ENCODE assay signal across 22 cellular contexts in the genomic region with DNA sequence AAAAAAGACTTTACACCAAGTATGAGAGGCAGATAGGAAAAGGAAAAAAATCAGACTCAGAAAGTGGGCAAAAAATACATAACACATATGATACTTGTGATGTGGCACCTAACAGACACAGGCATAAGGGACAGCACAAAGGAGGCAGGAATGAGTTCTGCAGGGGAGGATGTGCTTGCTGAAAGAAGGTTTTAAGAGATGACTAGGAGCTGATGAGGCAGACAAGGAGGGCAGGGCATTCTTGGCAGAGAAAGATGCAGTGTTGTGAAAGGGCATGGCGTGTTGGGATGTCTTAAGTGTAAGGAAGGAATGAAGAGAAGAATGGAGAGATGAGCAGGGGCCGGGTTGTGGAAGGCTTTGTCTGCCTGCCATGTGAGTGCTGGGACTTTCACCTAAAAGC. TPM values are rescaled to one million over a fixed set of nuclear protein-coding genes. Genes with fewer than 3 reads are reported as not detected.
DNase-seq lines count a peak whose midpoint lies in the region; ATAC-seq and TF ChIP-seq lines count a peak whose summit lies in the region.
"Had no signal": no experiment of that assay in that cellular context is flagged by ENCODE, and none has a peak within 500 bp of the region (broad histone marks: within the 10 kb centered on the region; RNA-seq: fewer than 3 reads in every experiment).

No MANE protein-coding gene starts in this region.

- DNase-seq in AG10803 (ENCODE audit: low read depth) (peak; percentile 68), HCEC 1CT (peak; percentile 50), amniotic epithelial cell (ENCODE audit: low read depth) (peak; percentile 87), foreskin melanocyte (peak; percentile 3), SKM-1 (lab: John Stamatoyannopoulos, UW; ENCODE audit: unreplicated experiment) (no peak), mucosa of descending colon (no peak), immature natural killer cell (no peak)
- DNase-seq: activated B cell treated with CpG ODN at 0.5 μM for 24 hours; activated CD8-positive, alpha-beta memory T cell treated with anti-CD3 and anti-CD28 coated beads, Interleukin-2, amount 50 U/mL, for 4 hours; cerebellar nuclear complex; DMS79 treated with DMSO at 0.1 percent for 48 hours; hippocampal formation; KBM-7; left ventricle myocardium superior; naive B cell; NCI-H1694; NCI-H510A treated with DMSO at 0.1 percent for 48 hours; PC-9; testis had no signal

- intact Hi-C loops in mucosa of descending colon (cut with DNase I, micrococcal nuclease) = no loop called here

- no peaks in the 10 kb centered on the region for H3K9me3 ChIP-seq in mucosa of descending colon
- H3K9me3 ChIP-seq: testis had no signal

- no peaks in the 10 kb centered on the region for H3K36me3 Mint-ChIP-seq in immature natural killer cell
- H3K36me3 Mint-ChIP-seq: activated naive CD4-positive, alpha-beta T cell treated with anti-CD3 and anti-CD28 coated beads, Interleukin-2, amount 50 U/mL, for 72 hours; naive B cell had no signal

- H3K4me3 Mint-ChIP-seq in immature natural killer cell = no peak overlapping the region
- H3K4me3 Mint-ChIP-seq: activated B cell treated with CpG ODN at 0.5 μM for 24 hours, naive B cell had no signal

- H3K4me1 Mint-ChIP-seq in immature natural killer cell = no peaks in the 10 kb centered on the region

- no peaks in the 10 kb centered on the region for H3K9me3 Mint-ChIP-seq in immature natural killer cell
- H3K9me3 Mint-ChIP-seq: activated B cell treated with CpG ODN at 0.5 μM for 24 hours; activated naive CD4-positive, alpha-beta T cell treated with anti-CD3 and anti-CD28 coated beads, Interleukin-2, amount 50 U/mL, for 72 hours; naive B cell had no signal

- H3K27me3 Mint-ChIP-seq in immature natural killer cell (ENCODE audit: low read depth in 3 of 3) = peaks cover 0 to 7% (median 2%) of the 10 kb centered on the region in 3 donors
- H3K27me3 Mint-ChIP-seq: activated B cell treated with CpG ODN at 0.5 μM for 24 hours had no signal

- H3K36me3 ChIP-seq in mucosa of descending colon (ENCODE audit: low read depth) = no peaks in the 10 kb centered on the region

- no peak for TF ChIP-seq CTCF in AG10803 (conservative IDR thresholded peaks at IDR 0.05; ENCODE audit: low read length)
- no peak for TF ChIP-seq CTCF in mucosa of descending colon (IDR thresholded peaks at IDR 0.05)

- H3K4me1 ChIP-seq in mucosa of descending colon (ENCODE audit: low read depth) = no peaks in the 10 kb centered on the region
- H3K4me1 ChIP-seq: testis had no signal

- ATAC-seq in HG03108 (IDR thresholded peaks at IDR 0.05; ENCODE audit: unreplicated experiment) = no peak
- no peak for ATAC-seq in mucosa of descending colon
- ATAC-seq: left ventricle myocardium superior had no signal

- H3K4me3 ChIP-seq in AG10803 (ENCODE audit: low read length) (no peak overlapping the region), mucosa of descending colon (no peak overlapping the region)
- H3K4me3 ChIP-seq: PC-9, testis had no signal

- H3K27ac Mint-ChIP-seq in immature natural killer cell = no peak overlapping the region
- H3K27ac Mint-ChIP-seq: activated B cell treated with CpG ODN at 0.5 μM for 24 hours; activated naive CD4-positive, alpha-beta T cell treated with anti-CD3 and anti-CD28 coated beads, Interleukin-2, amount 50 U/mL, for 72 hours; naive B cell had no signal

RNA-seq across cellular contexts. Expression of gene TMEM154, which starts 49.7 kb away (rescaled TPM):
- 1 to 10 TPM; 1.5 to 6.5 (median 1.8) TPM for total RNA-seq in mucosa of descending colon
- polyA plus RNA-seq in immature natural killer cell = 1 to 10 TPM; 3.4 to 9.9 (median 5.0) TPM

RNA-seq across cellular contexts. Expression of gene TIGD4, which starts 50.1 kb away (rescaled TPM):
- under 1 TPM; 0.23 to 0.39 (median 0.38) TPM for total RNA-seq in mucosa of descending colon
- polyA plus RNA-seq in immature natural killer cell = under 1 TPM in 1 of 3 donors, not detected in 2; 0.09 TPM
- polyA plus RNA-seq: BJ had no signal

RNA-seq across cellular contexts. Expression of gene ARFIP1, which starts 50.3 kb away (rescaled TPM):
- 10 to 100 TPM; 41.9 to 81.4 (median 50.1) TPM for total RNA-seq in mucosa of descending colon
- 10 to 100 TPM; 23.2 to 31.0 (median 25.6) TPM for polyA plus RNA-seq in immature natural killer cell

Comparison
In these comparisons a context has a peak if more than half of its experiments do, and no peak if none do; other contexts are left out.
1. DNase-seq: peak in AG10803 (single experiment), HCEC 1CT (single experiment), amniotic epithelial cell (single experiment) and foreskin melanocyte (single experiment); none in SKM-1 (single experiment), mucosa of descending colon (0 of 3) and immature natural killer cell (0 of 3).